In genomic region chr1:156338180-156338973, GRCh38 we compare ENCODE assay signal across 8 cellular contexts. TPM values are rescaled to one million over a fixed set of nuclear protein-coding genes. Genes with fewer than 3 reads are reported as not detected.
DNase-seq lines count a peak whose midpoint lies in the region; ATAC-seq and TF ChIP-seq lines count a peak whose summit lies in the region.

CCT3 (minus strand) TSS chr1:156338292; CDS start chr1:156338184, 108 bp downstream.
TSACC (plus strand) TSS chr1:156338526; CDS start chr1:156339758, 1,232 bp downstream.

- TF ChIP-seq CTCF in progenitor cell of endocrine pancreas (IDR thresholded peaks at IDR 0.05; ENCODE audit: unreplicated experiment) = no peak

- peak; percentile 94 for ATAC-seq in GM18498 (IDR thresholded peaks at IDR 0.05; ENCODE audit: unreplicated experiment)
- ATAC-seq in HG02885 (IDR thresholded peaks at IDR 0.05; ENCODE audit: poor library complexity, unreplicated experiment) = peak; percentile 91
- ATAC-seq in left ventricle myocardium superior = peak; percentile 97

- peaks cover 25% of the 10 kb centered on the region for H3K4me1 Mint-ChIP-seq in T-helper 1 cell treated with Interleukin-12 subunit alpha and Interleukin-12 subunit beta and Interleukin-4 antibody, amounts not matched to agents 30 μg/mL and 1 μg/mL, for 36 hours (ENCODE audit: low read depth)
- peaks cover 23% of the 10 kb centered on the region for H3K4me1 Mint-ChIP-seq in progenitor cell of endocrine pancreas (ENCODE audit: low read depth)

- H3K27ac Mint-ChIP-seq in T-helper 1 cell treated with Interleukin-12 subunit alpha and Interleukin-12 subunit beta and Interleukin-4 antibody, amounts not matched to agents 30 μg/mL and 1 μg/mL, for 36 hours = peak within 1 kb of the TSS; percentile 98
- peak within 1 kb of the TSS; percentile 96 for H3K27ac Mint-ChIP-seq in progenitor cell of endocrine pancreas

- no peaks in the 10 kb centered on the region for H3K9me3 Mint-ChIP-seq in T-helper 1 cell treated with Interleukin-12 subunit alpha and Interleukin-12 subunit beta and Interleukin-4 antibody, amounts not matched to agents 30 μg/mL and 1 μg/mL, for 36 hours
- H3K9me3 Mint-ChIP-seq in progenitor cell of endocrine pancreas (ENCODE audit: low read depth) = no peaks in the 10 kb centered on the region

- peak within 1 kb of the TSS; percentile 94 for H3K4me3 Mint-ChIP-seq in T-helper 1 cell treated with Interleukin-12 subunit alpha and Interleukin-12 subunit beta and Interleukin-4 antibody, amounts not matched to agents 30 μg/mL and 1 μg/mL, for 36 hours
- H3K4me3 Mint-ChIP-seq in progenitor cell of endocrine pancreas (ENCODE audit: low read depth) = peak within 1 kb of the TSS; percentile 97

- peak within 1 kb of the TSS; percentile 97 for H3K27ac ChIP-seq in angular gyrus (ENCODE audit: low read depth, low read length)

- peaks cover 5% of the 10 kb centered on the region for H3K27me3 Mint-ChIP-seq in T-helper 1 cell treated with Interleukin-12 subunit alpha and Interleukin-12 subunit beta and Interleukin-4 antibody, amounts not matched to agents 30 μg/mL and 1 μg/mL, for 36 hours (ENCODE audit: low read depth)
- H3K27me3 Mint-ChIP-seq in progenitor cell of endocrine pancreas = no peaks in the 10 kb centered on the region

- intact Hi-C loops in left ventricle myocardium superior (cut with micrococcal nuclease) = no loop called here

- DNase-seq in NCI-H1694 (lab: John Stamatoyannopoulos, UW) (peak; percentile 100), left ventricle myocardium superior (peak; percentile 100), progenitor cell of endocrine pancreas (ENCODE audit: low spot score, unreplicated experiment) (peak; percentile 95), ureter (ENCODE audit: low spot score) (peak; percentile 99)

- peaks cover 20% of the 10 kb centered on the region for H3K36me3 Mint-ChIP-seq in T-helper 1 cell treated with Interleukin-12 subunit alpha and Interleukin-12 subunit beta and Interleukin-4 antibody, amounts not matched to agents 30 μg/mL and 1 μg/mL, for 36 hours (ENCODE audit: low read depth)
- peaks cover 9% of the 10 kb centered on the region for H3K36me3 Mint-ChIP-seq in progenitor cell of endocrine pancreas (ENCODE audit: insufficient read depth)

RNA-seq across cellular contexts. Expression of gene CCT3, which starts in this region (rescaled TPM):
- total RNA-seq in left ventricle myocardium superior (131 TPM), progenitor cell of endocrine pancreas (260 and 270 TPM in 2 replicates), ureter (209 TPM)

RNA-seq across cellular contexts. Expression of gene TSACC, which starts in this region (rescaled TPM):
- total RNA-seq in left ventricle myocardium superior (not detected), progenitor cell of endocrine pancreas (0.65 and 0.95 TPM in 2 replicates), ureter (2.2 TPM)

Comparison
In these comparisons a context has a peak if more than half of its experiments do, and no peak if none do; other contexts are left out.
1. Peak in every context shown above with its lines: DNase-seq, ATAC-seq and H3K27ac ChIP-seq.